1 cellular context compared by ENCODE assay signal in genomic region chr11:129846508-129847335, GRCh38.
TF ChIP-seq lines count a peak whose summit lies in the region.

No MANE protein-coding gene starts in this region.

TF ChIP-seq in IMR-90, 13 proteins besides CTCF, POLR2A, EP300 and RAD21:
- TF ChIP-seq FOS (IDR thresholded peaks at IDR 0.05; ENCODE audit: low read depth, low read length) (peak; percentile 53), RCOR1 (IDR thresholded peaks at IDR 0.05; ENCODE audit: insufficient replicate concordance, low read length) (no peak), MAFK (IDR thresholded peaks at IDR 0.05; ENCODE audit: low read depth, low read length) (peak; percentile 23; the same call in 1 of the 2 replicates), CEBPB (IDR thresholded peaks at IDR 0.05; ENCODE audit: low read depth, low read length) (peak; percentile 38; the same call in 1 of the 2 replicates)
